Comparison of ENCODE assay signal across 14 cellular contexts in the genomic region with DNA sequence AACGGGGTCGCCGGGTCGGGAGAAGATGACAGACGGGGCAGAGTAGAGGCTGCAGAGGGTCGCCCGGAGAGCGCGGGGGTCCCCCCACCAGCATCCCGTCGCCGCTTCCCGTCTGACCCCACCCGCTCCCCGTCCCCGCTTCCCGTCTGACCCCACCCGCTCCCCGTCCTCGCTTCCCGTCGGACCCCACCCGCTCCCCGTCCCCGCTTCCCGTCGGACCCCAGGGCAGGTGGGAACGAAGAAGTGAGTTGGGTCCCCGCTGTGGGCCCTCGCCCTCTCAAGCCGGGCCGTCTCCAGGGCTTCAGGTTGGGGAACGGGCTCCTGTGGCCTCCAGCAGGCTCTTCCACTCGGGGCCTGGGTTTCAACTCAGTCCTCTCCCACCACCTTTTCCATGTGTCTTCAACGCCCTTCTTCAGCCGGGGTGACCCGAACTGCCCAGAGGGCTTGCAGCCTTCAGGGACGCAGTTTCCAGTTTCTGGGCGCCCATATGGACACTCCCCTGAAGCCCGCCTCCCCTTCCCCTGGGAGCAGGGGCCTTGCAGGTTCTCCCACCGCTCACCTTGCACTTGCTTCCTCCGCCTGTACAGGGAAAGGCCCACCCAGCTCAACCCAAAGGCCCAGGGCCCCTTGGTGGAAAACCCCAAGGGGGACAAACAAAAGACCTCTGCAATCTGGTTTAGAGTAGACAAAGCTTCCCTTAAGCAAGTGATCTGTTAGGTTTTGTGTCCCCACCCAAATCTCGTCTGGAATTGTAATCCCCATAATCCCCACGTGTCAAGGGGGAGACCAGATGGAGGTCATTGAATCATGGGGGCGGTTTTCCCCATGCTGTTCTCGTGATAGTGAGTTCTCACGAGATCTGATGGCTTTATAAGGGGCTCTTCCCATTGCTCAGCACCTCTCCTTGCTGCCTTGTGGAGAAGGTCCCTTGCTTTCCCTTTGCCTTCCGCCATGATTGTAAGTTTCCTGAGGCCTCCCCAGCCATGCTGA.
DNase-seq lines count a peak whose midpoint lies in the region; ATAC-seq, FAIRE-seq and TF ChIP-seq lines count a peak whose summit lies in the region.
"Had no signal": no experiment of that assay in that cellular context is flagged by ENCODE, and none has a peak within 500 bp of the region (broad histone marks: within the 10 kb centered on the region; RNA-seq: fewer than 3 reads in every experiment).

No MANE protein-coding gene starts in this region.

- 70% methylated on average over 18 of the region's 48 CpGs; no CpG with 5 or more reads in 1 of the 2 experiments for WGBS in H1 (ENCODE audit: extremely low coverage in 1 of 2, insufficient coverage in 1 of 2, insufficient read length in 1 of 2, insufficient replicate concordance in 2 of 2, low coverage in 1 of 2, low lambda C conversion rate in 2 of 2, missing lambda C conversion rate in 1 of 2), 2 experiments

- POLR2A ChIA-PET in H1 (lab: Charles Lee; ENCODE audit: partially characterized antibody) (interaction anchor here (1.0 to 1.6 kb wide), 3 partner anchors 13 to 85 kb away, joined by 3 to 4 read pairs (median 3); no protein-coding TSS in a partner anchor), OCI-LY7 (lab: Charles Lee) (no interaction called here)

- H3K4me1 ChIP-seq in ACC112 (ENCODE audit: control insufficient read depth, insufficient read depth, low read length, unreplicated experiment): peaks cover 4% of the 10 kb centered on the region
- H3K4me1 ChIP-seq in H1 (replicated peaks in 1 of 4; ENCODE audit: control insufficient read depth in 3 of 4, insufficient read depth in 4 of 4, low read length in 3 of 4): peaks cover 8 to 14% (median 11%) of the 10 kb centered on the region in 4 experiments; a peak in 5 of 7 replicates
- no peaks in the 10 kb centered on the region for H3K4me1 ChIP-seq in OCI-LY7 (ENCODE audit: insufficient read depth, low read length, poor library complexity, severe bottlenecking)
- H3K4me1 ChIP-seq: SJSA1 had no signal

- intact Hi-C loops in OCI-LY7 (cut with micrococcal nuclease; ENCODE audit: unreplicated experiment): loop anchor here (10.0 kb wide), 1 partner anchor 105 kb away; no protein-coding TSS in a partner anchor

- H3K36me3 Mint-ChIP-seq in natural killer cell treated with Interleukin-12 subunit alpha and Interleukin-12 subunit beta and Interleukin-15 and Interleukin-18, amount 100 ng/mL, for 72 hours: no peaks in the 10 kb centered on the region

- H2AFZ ChIP-seq in ACC112 (ENCODE audit: low read length, unreplicated experiment) (no peak overlapping the region), H1 (ENCODE audit: low read length) (no peak overlapping the region), OCI-LY7 (ENCODE audit: low read length) (no peak overlapping the region)

- H2BK15ac ChIP-seq in H1 (ENCODE audit: low read length): no peak overlapping the region

- no peak for DNase-seq in GM06990 (ENCODE audit: extremely low read depth, insufficient read length)
- DNase-seq in H1 (ENCODE audit: low read depth in 1 of 2, low spot score in 2 of 2): no peak
- no peak for DNase-seq in natural killer cell treated with Interleukin-12 subunit alpha and Interleukin-12 subunit beta and Interleukin-15 and Interleukin-18, amount 100 ng/mL, for 72 hours (ENCODE audit: low spot score)
- DNase-seq in D721Med (ENCODE audit: insufficient read length, low spot score): no peak
- DNase-seq in NCI-H2171 (lab: John Stamatoyannopoulos, UW): no peak
- no peak for DNase-seq in OCI-LY7 (ENCODE audit: low spot score)
- DNase-seq: NCI-H526 had no signal

- TF ChIP-seq POLR2A in H1 (IDR thresholded peaks at IDR 0.05; ENCODE audit: control extremely low read depth in 1 of 2, low read depth in 2 of 2, low read length in 2 of 2): no peak

- H3K56ac ChIP-seq in H1 (replicated peaks; ENCODE audit: insufficient read length, low read depth, low read length): no peak overlapping the region

- H3K4me2 ChIP-seq in H1 (ENCODE audit: insufficient read depth in 1 of 2, low read depth in 2 of 2, low read length in 2 of 2): peak overlapping the region; percentile 75 to 88
- H3K4me2 ChIP-seq in OCI-LY7 (ENCODE audit: low read length): no peak overlapping the region

- no peaks in the 10 kb centered on the region for H3K79me1 ChIP-seq in H1 (ENCODE audit: low read depth, low read length)

- CTCF ChIA-PET in H1 (lab: Charles Lee; ENCODE audit: partially characterized antibody) (interaction anchor here (0.5 to 3.9 kb wide), 8 partner anchors 12 to 102 kb away, joined by 3 to 34 read pairs (median 4); no protein-coding TSS in a partner anchor), OCI-LY7 (lab: Charles Lee; ENCODE audit: unreplicated experiment) (no interaction called here)

- ATAC-seq in natural killer cell treated with Interleukin-12 subunit alpha and Interleukin-12 subunit beta and Interleukin-15 and Interleukin-18, amount 100 ng/mL, for 72 hours: peak in 1 of 2 donors; percentile 25
- ATAC-seq in HG03159 (IDR thresholded peaks at IDR 0.05; ENCODE audit: unreplicated experiment): no peak

- H3K4me3 ChIP-seq in ACC112 (ENCODE audit: low read depth, low read length): peak overlapping the region; percentile 60; the same call in 1 of the 2 replicates
- peak overlapping the region; percentile 20; the same call in 1 of the 2 replicates for H3K4me3 ChIP-seq in GM06990 (replicated peaks; ENCODE audit: low read depth, low read length)
- H3K4me3 ChIP-seq in H1 (ENCODE audit: extremely low read depth in 1 of 4, insufficient read depth in 2 of 4, low read depth in 3 of 4, low read length in 4 of 4): peak overlapping the region; percentile 48 to 77 (median 56)
- no peak overlapping the region for H3K4me3 ChIP-seq in OCI-LY7 (ENCODE audit: low read depth, low read length, poor library complexity, severe bottlenecking)
- H3K4me3 ChIP-seq: GM12878, SJSA1 had no signal

- no peak overlapping the region for H2AK5ac ChIP-seq in H1 (ENCODE audit: low read depth, low read length)

- no peaks in the 10 kb centered on the region for H3K36me3 ChIP-seq in ACC112 (ENCODE audit: insufficient read depth, low read length)
- no peaks in the 10 kb centered on the region for H3K36me3 ChIP-seq in GM06990 (ENCODE audit: control insufficient read depth, insufficient read depth, low read length)
- H3K36me3 ChIP-seq in H1 (ENCODE audit: control insufficient read depth in 2 of 4, insufficient read depth in 4 of 4, low read length in 3 of 4): no peaks in the 10 kb centered on the region
- no peaks in the 10 kb centered on the region for H3K36me3 ChIP-seq in OCI-LY7 (ENCODE audit: insufficient read depth, low read length)
- H3K36me3 ChIP-seq: adrenal gland, SJSA1, tibial artery had no signal

- no peaks in the 10 kb centered on the region for H4K20me1 ChIP-seq in H1 (replicated peaks in 1 of 2; ENCODE audit: control insufficient read depth in 1 of 2, insufficient read depth in 2 of 2, low read length in 2 of 2)
- no peaks in the 10 kb centered on the region for H4K20me1 ChIP-seq in OCI-LY7 (ENCODE audit: insufficient read depth, low read length)

- no peak overlapping the region for H3K27ac Mint-ChIP-seq in natural killer cell treated with Interleukin-12 subunit alpha and Interleukin-12 subunit beta and Interleukin-15 and Interleukin-18, amount 100 ng/mL, for 72 hours
- H3K27ac Mint-ChIP-seq: activated CD4-positive, alpha-beta T cell treated with anti-CD3 and anti-CD28 coated beads, Interleukin-2, amount 10 ng/mL, durations not matched to agents 7 days and 5 days had no signal

- H3K4me1 Mint-ChIP-seq in natural killer cell treated with Interleukin-12 subunit alpha and Interleukin-12 subunit beta and Interleukin-15 and Interleukin-18, amount 100 ng/mL, for 72 hours (ENCODE audit: low read depth in 2 of 2): peaks cover 0 to 5% of the 10 kb centered on the region in 2 donors
- H3K4me1 Mint-ChIP-seq: activated CD4-positive, alpha-beta T cell treated with anti-CD3 and anti-CD28 coated beads, Interleukin-2, amount 10 ng/mL, durations not matched to agents 7 days and 5 days had no signal

- TF ChIP-seq CTCF in GM06990 (IDR thresholded peaks at IDR 0.05; ENCODE audit: insufficient read depth, low read length, poor library complexity, severe bottlenecking) (no peak), H1 (IDR thresholded peaks at IDR 0.05; ENCODE audit: control extremely low read depth in 1 of 3, insufficient read depth in 1 of 3, low read depth in 1 of 3, low read length in 3 of 3) (no peak), D721Med (IDR thresholded peaks at IDR 0.05; ENCODE audit: insufficient read depth, missing control alignments) (no peak), OCI-LY7 (conservative IDR thresholded peaks at IDR 0.05; ENCODE audit: low read length) (no peak)

- FAIRE-seq in H1 (lab: Jason Lieb, UNC) (no peak), D721Med (lab: Jason Lieb, UNC) (no peak)
- FAIRE-seq: GM12878 had no signal

- no peak for TF ChIP-seq RAD21 in H1 (IDR thresholded peaks at IDR 0.05 in 1 of 2, conservative IDR thresholded peaks at IDR 0.05 in 1 of 2; ENCODE audit: low read depth in 2 of 2, low read length in 2 of 2)

- H3K14ac ChIP-seq in H1 (ENCODE audit: insufficient read length): no peak overlapping the region

- no peak overlapping the region for H2BK5ac ChIP-seq in H1 (ENCODE audit: low read depth, low read length)

- H3K4me3 Mint-ChIP-seq in natural killer cell treated with Interleukin-12 subunit alpha and Interleukin-12 subunit beta and Interleukin-15 and Interleukin-18, amount 100 ng/mL, for 72 hours: peak overlapping the region; percentile 15
- H3K4me3 Mint-ChIP-seq: activated CD4-positive, alpha-beta T cell treated with anti-CD3 and anti-CD28 coated beads, Interleukin-2, amount 10 ng/mL, durations not matched to agents 7 days and 5 days had no signal

- no peak overlapping the region for H3K27ac ChIP-seq in ACC112 (ENCODE audit: low read depth, low read length)
- H3K27ac ChIP-seq in H1 (ENCODE audit: low read depth, low read length): no peak overlapping the region
- no peak overlapping the region for H3K27ac ChIP-seq in OCI-LY7 (ENCODE audit: low read depth, low read length, poor library complexity, severe bottlenecking)
- H3K27ac ChIP-seq: adrenal gland, SJSA1, tibial artery had no signal

- no peaks in the 10 kb centered on the region for H3K79me2 ChIP-seq in ACC112 (ENCODE audit: control insufficient read depth, insufficient read depth, low read length, unreplicated experiment)
- H3K79me2 ChIP-seq in H1 (ENCODE audit: control insufficient read depth in 1 of 2, insufficient read depth in 2 of 2, low read length in 2 of 2): no peaks in the 10 kb centered on the region
- H3K79me2 ChIP-seq in OCI-LY7 (ENCODE audit: insufficient read depth, low read depth, low read length): no peaks in the 10 kb centered on the region

- H2BK20ac ChIP-seq in H1 (ENCODE audit: low read length): no peak overlapping the region

- no peak overlapping the region for H3K23ac ChIP-seq in H1 (ENCODE audit: insufficient read length)

- H4K91ac ChIP-seq in H1 (replicated peaks; ENCODE audit: insufficient read length, low read length): no peak overlapping the region

- TF ChIP-seq EP300 in H1 (IDR thresholded peaks at IDR 0.05; ENCODE audit: borderline replicate concordance in 1 of 2, low read depth in 2 of 2, low read length in 2 of 2): no peak

- H2BK12ac ChIP-seq in H1 (ENCODE audit: low read depth, low read length): no peak overlapping the region

- H3K9ac ChIP-seq in H1 (replicated peaks in 1 of 4; ENCODE audit: extremely low read depth in 1 of 4, low read depth in 3 of 4, low read length in 3 of 4): no peak overlapping the region

- H3K9me2 ChIP-seq in OCI-LY7 (ENCODE audit: insufficient read depth, low read length): no peaks in the 10 kb centered on the region

- no peak overlapping the region; the same call in none of the 2 replicates for H3K18ac ChIP-seq in H1 (ENCODE audit: extremely low read depth, low read length)

- H3K9me3 Mint-ChIP-seq in natural killer cell treated with Interleukin-12 subunit alpha and Interleukin-12 subunit beta and Interleukin-15 and Interleukin-18, amount 100 ng/mL, for 72 hours: no peaks in the 10 kb centered on the region
- H3K9me3 Mint-ChIP-seq: activated CD4-positive, alpha-beta T cell treated with anti-CD3 and anti-CD28 coated beads, Interleukin-2, amount 10 ng/mL, durations not matched to agents 7 days and 5 days had no signal

- no peak overlapping the region for H2BK120ac ChIP-seq in H1 (replicated peaks; ENCODE audit: low read depth, low read length)

- peaks cover 41 to 46% of the 10 kb centered on the region in 2 donors for H3K27me3 Mint-ChIP-seq in natural killer cell treated with Interleukin-12 subunit alpha and Interleukin-12 subunit beta and Interleukin-15 and Interleukin-18, amount 100 ng/mL, for 72 hours

- no peak overlapping the region for H4K5ac ChIP-seq in H1 (ENCODE audit: insufficient read length, low read depth, low read length)

- H3K9me3 ChIP-seq in H1 (ENCODE audit: insufficient read depth in 2 of 2, low read depth in 1 of 2, low read length in 1 of 2): no peaks in the 10 kb centered on the region
- H3K9me3 ChIP-seq in OCI-LY7 (ENCODE audit: low read length): no peaks in the 10 kb centered on the region
- H3K9me3 ChIP-seq: adrenal gland, SJSA1, tibial artery had no signal

- BruUV-seq in OCI-LY7 (replicated peaks; lab: Mats Ljungman, UMichigan): no TSS peak

- H3K23me2 ChIP-seq in H1 (ENCODE audit: low read depth, low read length): peaks cover 9% of the 10 kb centered on the region; the same call in 1 of the 2 replicates

- H3K4ac ChIP-seq in H1 (replicated peaks; ENCODE audit: insufficient read length, low read depth, low read length): no peak overlapping the region

- no peak overlapping the region for H4K8ac ChIP-seq in H1 (ENCODE audit: extremely low read depth, insufficient read depth, low read length)

- H3K27me3 ChIP-seq in ACC112 (ENCODE audit: insufficient read depth, low read length) (peaks cover 15% of the 10 kb centered on the region; the same call in 1 of the 2 replicates), GM06990 (replicated peaks; ENCODE audit: control insufficient read depth, insufficient read depth, low read length) (no peaks in the 10 kb centered on the region; the same call in 1 of the 2 replicates), H1 (replicated peaks in 1 of 4; ENCODE audit: control insufficient read depth in 3 of 4, extremely low read depth in 1 of 4, insufficient read depth in 3 of 4, low read length in 3 of 4) (peaks cover 1 to 22% (median 19%) of the 10 kb centered on the region in 4 experiments)
- H3K27me3 ChIP-seq: adrenal gland, SJSA1 had no signal
